8 cellular contexts compared by ENCODE assay signal in genomic region chr3:115148142-115148790, GRCh38. TPM values are rescaled to one million over a fixed set of nuclear protein-coding genes. Genes with fewer than 3 reads are reported as not detected.
DNase-seq lines count a peak whose midpoint lies in the region; ATAC-seq and FAIRE-seq lines count a peak whose summit lies in the region.

No MANE protein-coding gene starts in this region.

- H3K27me3 Mint-ChIP-seq in naive B cell: no peaks in the 10 kb centered on the region

- peaks cover 8 to 24% (median 15%) of the 10 kb centered on the region in 3 donors for H3K4me1 Mint-ChIP-seq in naive B cell

- H3K36me3 Mint-ChIP-seq in naive B cell: peaks cover 0 to 9% of the 10 kb centered on the region in 2 donors

- peaks cover 5% of the 10 kb centered on the region for H3K79me2 ChIP-seq in ACC112 (ENCODE audit: control insufficient read depth, insufficient read depth, low read length, unreplicated experiment)

- peak overlapping the region; percentile 95 to 100 (median 100) for H3K27ac Mint-ChIP-seq in naive B cell

- peaks cover 17% of the 10 kb centered on the region for H3K4me1 ChIP-seq in ACC112 (ENCODE audit: control insufficient read depth, insufficient read depth, low read length, unreplicated experiment)

- ATAC-seq in GM18868 (IDR thresholded peaks at IDR 0.05; ENCODE audit: unreplicated experiment) (peak; percentile 1), naive B cell (ENCODE audit: low read depth in 2 of 2) (no peak), HG02981 (IDR thresholded peaks at IDR 0.05; ENCODE audit: unreplicated experiment) (no peak)

- H3K9me3 Mint-ChIP-seq in naive B cell: peaks cover 0 to 8% (median 5%) of the 10 kb centered on the region in 7 donors

- H3K36me3 ChIP-seq in ACC112 (ENCODE audit: insufficient read depth, low read length): no peaks in the 10 kb centered on the region

- H3K4me3 Mint-ChIP-seq in naive B cell: peak overlapping the region; percentile 82 to 100 (median 97)

- peak overlapping the region; percentile 68 for H2AFZ ChIP-seq in ACC112 (ENCODE audit: low read length, unreplicated experiment)

- FAIRE-seq in colon (lab: Jason Lieb, UNC): peak; percentile 38

- DNase-seq in NCI-H146 (lab: John Stamatoyannopoulos, UW): peak; percentile 43
- no peak for DNase-seq in naive B cell
- DNase-seq in germinal center (ENCODE audit: low spot score): no peak
- DNase-seq in HuH-7 (ENCODE audit: low spot score): no peak

- H3K4me3 ChIP-seq in ACC112 (ENCODE audit: low read depth, low read length): peak overlapping the region; percentile 88

- H3K27me3 ChIP-seq in ACC112 (ENCODE audit: insufficient read depth, low read length): no peaks in the 10 kb centered on the region

- peak overlapping the region; percentile 92 for H3K27ac ChIP-seq in ACC112 (ENCODE audit: low read depth, low read length)

RNA-seq across cellular contexts. Expression of gene ZBTB20, which starts 1.2 kb away (rescaled TPM):
- polyA plus RNA-seq in naive B cell (ENCODE audit: low read depth in 6 of 6): 10 to 100 TPM; 20.4 to 38.5 (median 34.6) TPM
